Comparison of ENCODE assay signal across 8 cellular contexts in genomic region chr5:136424835-136425694, GRCh38. TPM values are rescaled to one million over a fixed set of nuclear protein-coding genes. Genes with fewer than 3 reads are reported as not detected.
DNase-seq lines count a peak whose midpoint lies in the region; ATAC-seq and TF ChIP-seq lines count a peak whose summit lies in the region.

No MANE protein-coding gene starts in this region.

- no peaks in the 10 kb centered on the region for H3K9me3 Mint-ChIP-seq in Calu3 (ENCODE audit: low read depth, unreplicated experiment)
- H3K9me3 Mint-ChIP-seq in activated naive CD8-positive, alpha-beta T cell treated with anti-CD3 and anti-CD28 coated beads, Interleukin-2, amount 10 ng/mL, durations not matched to agents 7 days and 5 days = no peaks in the 10 kb centered on the region

- POLR2A ChIA-PET in activated naive CD8-positive, alpha-beta T cell treated with anti-CD3 and anti-CD28 coated beads, Interleukin-2, amount 10 ng/mL, durations not matched to agents 7 days and 5 days (lab: Charles Lee) = no interaction called here

- BruUV-seq in Calu3 (replicated peaks; lab: Mats Ljungman, UMichigan) = no TSS peak

- no peaks in the 10 kb centered on the region for H3K36me3 Mint-ChIP-seq in Calu3 (ENCODE audit: insufficient read depth, unreplicated experiment)
- no peaks in the 10 kb centered on the region for H3K36me3 Mint-ChIP-seq in activated naive CD8-positive, alpha-beta T cell treated with anti-CD3 and anti-CD28 coated beads, Interleukin-2, amount 10 ng/mL, durations not matched to agents 7 days and 5 days

- no peaks in the 10 kb centered on the region for H3K9me3 ChIP-seq in right atrium auricular region

- DNase-seq in Calu3 = peak; percentile 91
- DNase-seq in HPDE6-E6E7 (ENCODE audit: extremely low spot score) = peak; percentile 47
- peak; percentile 33 for DNase-seq in NOMO-1 treated with DMSO at 0.1 percent for 48 hours (lab: John Stamatoyannopoulos, UW; ENCODE audit: unreplicated experiment)
- DNase-seq in activated naive CD8-positive, alpha-beta T cell treated with anti-CD3 and anti-CD28 coated beads, Interleukin-2, amount 10 ng/mL, durations not matched to agents 7 days and 5 days = peak; percentile 57
- peak; percentile 62 for DNase-seq in right atrium auricular region (ENCODE audit: low spot score)
- peak; percentile 83 for DNase-seq in sciatic nerve (ENCODE audit: low spot score)
- DNase-seq in NCI-H128 (lab: John Stamatoyannopoulos, UW; ENCODE audit: unreplicated experiment) = no peak

- peak; percentile 58 for ATAC-seq in GM19328 (IDR thresholded peaks at IDR 0.05; ENCODE audit: unreplicated experiment)
- ATAC-seq in activated naive CD8-positive, alpha-beta T cell treated with anti-CD3 and anti-CD28 coated beads, Interleukin-2, amount 10 ng/mL, durations not matched to agents 7 days and 5 days (ENCODE audit: low read depth) = no peak
- peak; percentile 61 for ATAC-seq in sciatic nerve

- H3K27me3 Mint-ChIP-seq in Calu3 (ENCODE audit: unreplicated experiment) = peaks cover 76% of the 10 kb centered on the region
- H3K27me3 Mint-ChIP-seq in activated naive CD8-positive, alpha-beta T cell treated with anti-CD3 and anti-CD28 coated beads, Interleukin-2, amount 10 ng/mL, durations not matched to agents 7 days and 5 days = peaks cover 1% of the 10 kb centered on the region

- no peak overlapping the region for H3K27ac ChIP-seq in right atrium auricular region

- H3K27me3 ChIP-seq in right atrium auricular region = no peaks in the 10 kb centered on the region

- CTCF ChIA-PET in Calu3 (lab: Charles Lee) = no interaction called here

- peak; percentile 80 for TF ChIP-seq CTCF in Calu3 (IDR thresholded peaks at IDR 0.05; ENCODE audit: unreplicated experiment)
- peak; percentile 35 to 76 for TF ChIP-seq CTCF in right atrium auricular region (IDR thresholded peaks at IDR 0.05)

- no peaks in the 10 kb centered on the region for H3K4me1 ChIP-seq in right atrium auricular region

- H3K4me1 Mint-ChIP-seq in Calu3 (ENCODE audit: low read depth, unreplicated experiment) = no peaks in the 10 kb centered on the region
- no peaks in the 10 kb centered on the region for H3K4me1 Mint-ChIP-seq in activated naive CD8-positive, alpha-beta T cell treated with anti-CD3 and anti-CD28 coated beads, Interleukin-2, amount 10 ng/mL, durations not matched to agents 7 days and 5 days

- intact Hi-C loops in Calu3 (cut with micrococcal nuclease; ENCODE audit: unreplicated experiment) = loop anchor here (1.0 to 2.0 kb wide), 3 partner anchors 50 to 538 kb away; no protein-coding TSS in a partner anchor
- intact Hi-C loops in sciatic nerve (cut with DNase I) = no loop called here

- H3K4me3 ChIP-seq in right atrium auricular region = no peak overlapping the region

- H3K36me3 ChIP-seq in right atrium auricular region = no peaks in the 10 kb centered on the region

- no peak overlapping the region for H3K4me3 Mint-ChIP-seq in Calu3 (ENCODE audit: low read depth, unreplicated experiment)
- no peak overlapping the region for H3K4me3 Mint-ChIP-seq in activated naive CD8-positive, alpha-beta T cell treated with anti-CD3 and anti-CD28 coated beads, Interleukin-2, amount 10 ng/mL, durations not matched to agents 7 days and 5 days

- H3K27ac Mint-ChIP-seq in Calu3 (ENCODE audit: unreplicated experiment) = no peak overlapping the region
- H3K27ac Mint-ChIP-seq in activated naive CD8-positive, alpha-beta T cell treated with anti-CD3 and anti-CD28 coated beads, Interleukin-2, amount 10 ng/mL, durations not matched to agents 7 days and 5 days = no peak overlapping the region

RNA-seq across cellular contexts. Expression of gene TRPC7, which starts 59.7 kb away (rescaled TPM):
- total RNA-seq in Calu3 (2022) = not detected in 2 replicates
- total RNA-seq in activated naive CD8-positive, alpha-beta T cell treated with anti-CD3 and anti-CD28 coated beads, Interleukin-2, amount 10 ng/mL, durations not matched to agents 7 days and 5 days = not detected
- total RNA-seq in right atrium auricular region = not detected
- not detected for total RNA-seq in sciatic nerve
